Comparison of ENCODE assay signal across 8 cellular contexts in the genomic region with DNA sequence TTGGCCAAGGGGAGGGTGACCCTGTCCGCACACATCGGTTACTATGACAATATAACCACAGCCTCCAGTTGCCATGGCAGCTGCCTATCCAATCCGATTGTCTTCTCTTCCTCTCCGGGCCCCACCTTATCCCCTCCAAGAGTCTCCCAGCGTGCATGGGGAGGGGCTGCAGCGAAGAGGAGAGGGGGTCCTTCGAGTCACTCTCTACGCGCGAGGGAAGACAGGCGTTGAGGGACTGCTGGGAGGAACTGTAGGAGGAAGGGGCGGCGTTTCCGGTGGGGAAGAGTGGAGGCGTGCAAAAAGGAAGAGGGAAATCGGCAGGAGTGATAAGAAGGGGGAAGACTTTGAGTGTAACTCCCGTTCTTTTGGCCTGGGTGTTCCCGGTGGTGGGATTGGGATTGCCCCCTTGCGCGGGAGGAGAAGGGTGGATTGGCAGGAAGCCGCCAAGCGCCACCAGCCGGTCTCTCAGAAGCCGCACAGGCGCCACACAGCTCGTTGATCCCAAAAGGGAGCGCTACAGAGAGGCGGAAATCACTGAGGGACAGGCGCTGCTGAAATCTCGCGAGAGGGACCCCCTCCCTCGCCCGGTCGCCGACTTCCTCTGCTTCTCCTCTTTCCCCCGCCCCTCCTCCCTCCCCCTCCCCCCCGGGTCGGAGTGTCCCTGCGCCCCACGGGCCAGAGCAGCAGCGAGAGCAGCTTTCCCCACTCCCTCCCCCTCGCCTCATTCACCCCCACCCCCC. TPM values are rescaled to one million over a fixed set of nuclear protein-coding genes. Genes with fewer than 3 reads are reported as not detected.
DNase-seq lines count a peak whose midpoint lies in the region; ATAC-seq and TF ChIP-seq lines count a peak whose summit lies in the region.

No MANE protein-coding gene starts in this region.

- intact Hi-C loops in aorta (cut with DNase I), result loop anchor here (1.0 to 5.0 kb wide), 5 partner anchors 70 to 189 kb away; partner anchors contain the start of gene ARPC5 (in 1 of the 2)

- in situ Hi-C loops in astrocyte of the cerebellum (cut with HindIII; ENCODE audit: low sequenced_read_pairs), result no loop called here

- ATAC-seq in GM18505 (IDR thresholded peaks at IDR 0.05; ENCODE audit: unreplicated experiment) (peak; percentile 42), HG02973 (IDR thresholded peaks at IDR 0.05; ENCODE audit: unreplicated experiment) (peak; percentile 42), aorta (ENCODE audit: low FRiP score) (peak; percentile 94)

- H3K4me1 ChIP-seq in rectal smooth muscle tissue (ENCODE audit: control insufficient read depth, insufficient read depth, low read length) (peaks cover 9% of the 10 kb centered on the region), aorta (ENCODE audit: control insufficient read depth in 1 of 2, insufficient read depth in 2 of 2, low read length in 2 of 2) (no peaks in the 10 kb centered on the region)

- peak; percentile 65 for TF ChIP-seq POLR2A in GM18505 (IDR thresholded peaks at IDR 0.05; ENCODE audit: borderline replicate concordance, extremely low read depth, insufficient read depth, insufficient read length)

- no peak for TF ChIP-seq CTCF in astrocyte of the cerebellum (IDR thresholded peaks at IDR 0.05; ENCODE audit: low read depth, low read length, missing control alignments)

- H3K36me3 ChIP-seq in rectal smooth muscle tissue (ENCODE audit: control insufficient read depth, insufficient read depth, low read length), result no peaks in the 10 kb centered on the region
- no peaks in the 10 kb centered on the region for H3K36me3 ChIP-seq in aorta (ENCODE audit: control insufficient read depth in 1 of 2, insufficient read depth in 2 of 2, low read length in 1 of 2)

- H3K27ac ChIP-seq in rectal smooth muscle tissue (ENCODE audit: low read depth, low read length) (peak overlapping the region; percentile 98), aorta (ENCODE audit: low read depth in 1 of 2, low read length in 2 of 2) (peak overlapping the region; percentile 78 to 87)

- peak; percentile 86 for DNase-seq in NCI-H2029 (lab: John Stamatoyannopoulos, UW)
- peak; percentile 98 for DNase-seq in T-helper 9 cell
- peak; percentile 96 for DNase-seq in astrocyte of the cerebellum (ENCODE audit: low read depth)
- DNase-seq in hepatic stellate cell (ENCODE audit: low spot score), result peak; percentile 88
- peak; percentile 98 to 99 for DNase-seq in aorta

- no peaks in the 10 kb centered on the region for H3K9me3 ChIP-seq in aorta (ENCODE audit: control insufficient read depth, low read length)

- H3K27me3 ChIP-seq in rectal smooth muscle tissue (ENCODE audit: control insufficient read depth, insufficient read depth, low read length) (no peaks in the 10 kb centered on the region), aorta (ENCODE audit: control insufficient read depth in 1 of 2, insufficient read depth in 2 of 2, low read length in 1 of 2) (no peaks in the 10 kb centered on the region)

- H3K4me3 ChIP-seq in astrocyte of the cerebellum (ENCODE audit: low read depth, low read length) (peak overlapping the region; percentile 79), rectal smooth muscle tissue (ENCODE audit: low read length) (peak overlapping the region; percentile 99), aorta (ENCODE audit: low read length in 2 of 2) (peak overlapping the region; percentile 38 to 59)

- WGBS in aorta, 2 donors, result 0% methylated on average over 35 to 42 of the region's 42 CpGs

- peak overlapping the region; percentile 93 for H3K9ac ChIP-seq in rectal smooth muscle tissue (ENCODE audit: low read length)

RNA-seq across cellular contexts. Expression of gene SMG7, which starts 0.4 kb away (rescaled TPM):
- 10 to 100 TPM; 31.0 to 51.0 TPM for total RNA-seq in aorta
- 10 to 100 TPM in 1 of 2 donors, 1 to 10 TPM in 1; 7.4 to 17.1 TPM for polyA plus RNA-seq in aorta

RNA-seq across cellular contexts. Expression of gene NMNAT2, which starts 53.7 kb away (rescaled TPM):
- total RNA-seq in aorta, result 1 to 10 TPM; 1.3 to 2.8 TPM
- polyA plus RNA-seq in aorta, result under 1 TPM in 1 of 2 donors, not detected in 1; 0.25 TPM

Comparison
In these comparisons a context has a peak if more than half of its experiments do, and no peak if none do; other contexts are left out.
1. Peak in every context shown above with its lines: DNase-seq, ATAC-seq, H3K4me3 ChIP-seq and H3K27ac ChIP-seq.
2. ATAC-seq: peak in every context shown above with its lines; median percentile 94 in aorta; 42 in GM18505; 42 in HG02973.
3. H3K4me3 ChIP-seq: peak in every context shown above with its lines; median percentile 99 in rectal smooth muscle tissue; 79 in astrocyte of the cerebellum; 48 in aorta.